Comparison of ENCODE assay signal across 29 cellular contexts in genomic region chr10:112161757-112162518, GRCh38.
"Had no signal": no experiment of that assay in that cellular context is flagged by ENCODE, and none has a peak within 500 bp of the region (broad histone marks: within the 10 kb centered on the region; RNA-seq: fewer than 3 reads in every experiment).

No MANE protein-coding gene starts in this region.

- H3K4me3 Mint-ChIP-seq: activated CD4-positive, alpha-beta memory T cell treated with anti-CD3 and anti-CD28 coated beads for 36 hours; activated CD4-positive, alpha-beta T cell treated with anti-CD3 and anti-CD28 coated beads for 36 hours; activated CD4-positive, alpha-beta T cell treated with anti-CD3 and anti-CD28 coated beads, Interleukin-2, amount 10 ng/mL, durations not matched to agents 24 days and 14 days; activated CD8-positive, alpha-beta T cell treated with anti-CD3 and anti-CD28 coated beads, Interleukin-2, amount 10 ng/mL, durations not matched to agents 7 days and 5 days; activated naive CD4-positive, alpha-beta T cell treated with anti-CD3 and anti-CD28 coated beads, Interleukin-2, amount 10 ng/mL, durations not matched to agents 7 days and 5 days; activated naive CD8-positive, alpha-beta T cell treated with anti-CD3 and anti-CD28 coated beads, Interleukin-2, amount 10 ng/mL, durations not matched to agents 7 days and 5 days; activated T-cell treated with anti-CD3 and anti-CD28 coated beads, Interleukin-2, amount 50 U/mL, for 24 hours; activated T-cell treated with anti-CD3 and anti-CD28 coated beads, Interleukin-2, amount 50 U/mL, for 72 hours; central memory CD8-positive, alpha-beta T cell; dendritic cell treated with granulocyte-macrophage colony-stimulating factor and Interleukin-4, amounts not matched to agents 40 ng/mL and 50 ng/mL, for 4 days had no signal

- H3K9me3 ChIP-seq: ascending aorta, esophagus muscularis mucosa, gastrocnemius medialis, heart left ventricle had no signal

- H3K27ac ChIP-seq: ascending aorta, brain microvascular endothelial cell, coronary artery, dorsolateral prefrontal cortex, esophagus muscularis mucosa, foreskin keratinocyte, gastrocnemius medialis, heart left ventricle had no signal

- H3K27ac Mint-ChIP-seq: activated CD4-positive, alpha-beta memory T cell treated with anti-CD3 and anti-CD28 coated beads for 36 hours; activated CD4-positive, alpha-beta T cell treated with anti-CD3 and anti-CD28 coated beads for 36 hours; activated CD4-positive, alpha-beta T cell treated with anti-CD3 and anti-CD28 coated beads, Interleukin-2, amount 10 ng/mL, durations not matched to agents 24 days and 14 days; activated CD8-positive, alpha-beta T cell treated with anti-CD3 and anti-CD28 coated beads, Interleukin-2, amount 10 ng/mL, durations not matched to agents 7 days and 5 days; activated naive CD4-positive, alpha-beta T cell treated with anti-CD3 and anti-CD28 coated beads, Interleukin-2, amount 10 ng/mL, durations not matched to agents 7 days and 5 days; activated naive CD8-positive, alpha-beta T cell treated with anti-CD3 and anti-CD28 coated beads, Interleukin-2, amount 10 ng/mL, durations not matched to agents 7 days and 5 days; activated T-cell treated with anti-CD3 and anti-CD28 coated beads, Interleukin-2, amount 50 U/mL, for 24 hours; activated T-cell treated with anti-CD3 and anti-CD28 coated beads, Interleukin-2, amount 50 U/mL, for 72 hours; dendritic cell treated with granulocyte-macrophage colony-stimulating factor and Interleukin-4, amounts not matched to agents 40 ng/mL and 50 ng/mL, for 4 days had no signal

- H3K27me3 ChIP-seq: ascending aorta, brain microvascular endothelial cell, dorsolateral prefrontal cortex, esophagus muscularis mucosa, foreskin keratinocyte, gastrocnemius medialis, heart left ventricle had no signal

- H3K4me3 ChIP-seq: ascending aorta, coronary artery, dorsolateral prefrontal cortex, esophagus muscularis mucosa, gastrocnemius medialis, heart left ventricle had no signal

- H3K9me3 Mint-ChIP-seq: activated CD4-positive, alpha-beta memory T cell treated with anti-CD3 and anti-CD28 coated beads for 36 hours; activated CD4-positive, alpha-beta T cell treated with anti-CD3 and anti-CD28 coated beads, Interleukin-2, amount 10 ng/mL, durations not matched to agents 24 days and 14 days; activated naive CD4-positive, alpha-beta T cell treated with anti-CD3 and anti-CD28 coated beads, Interleukin-2, amount 10 ng/mL, durations not matched to agents 7 days and 5 days; activated naive CD4-positive, alpha-beta T cell treated with anti-CD3 and anti-CD28 coated beads, Interleukin-2, amount 50 U/mL, for 72 hours; activated naive CD8-positive, alpha-beta T cell treated with anti-CD3 and anti-CD28 coated beads, Interleukin-2, amount 10 ng/mL, durations not matched to agents 7 days and 5 days; activated T-cell treated with anti-CD3 and anti-CD28 coated beads, Interleukin-2, amount 50 U/mL, for 24 hours; activated T-cell treated with anti-CD3 and anti-CD28 coated beads, Interleukin-2, amount 50 U/mL, for 72 hours; central memory CD8-positive, alpha-beta T cell had no signal

- DNase-seq: activated CD4-positive, alpha-beta memory T cell treated with anti-CD3 and anti-CD28 coated beads for 36 hours; activated CD4-positive, alpha-beta T cell treated with anti-CD3 and anti-CD28 coated beads for 36 hours; activated CD4-positive, alpha-beta T cell treated with anti-CD3 and anti-CD28 coated beads, Interleukin-2, amount 10 ng/mL, durations not matched to agents 24 days and 14 days; activated CD4-positive, CD25-positive, alpha-beta regulatory T cell; activated CD4-positive, CD25-positive, alpha-beta regulatory T cell treated with anti-CD3 and anti-CD28 coated beads, Interleukin-2, amount 50 U/mL, for 72 hours; activated CD8-positive, alpha-beta memory T cell treated with anti-CD3 and anti-CD28 coated beads, Interleukin-2, amount 50 U/mL, for 48 hours; activated CD8-positive, alpha-beta T cell treated with anti-CD3 and anti-CD28 coated beads, Interleukin-2, amount 10 ng/mL, durations not matched to agents 7 days and 5 days; activated gamma-delta T cell; activated naive CD4-positive, alpha-beta T cell; activated naive CD4-positive, alpha-beta T cell treated with anti-CD3 and anti-CD28 coated beads, Interleukin-2, amount 10 ng/mL, durations not matched to agents 7 days and 5 days; activated naive CD8-positive, alpha-beta T cell treated with anti-CD3 and anti-CD28 coated beads, Interleukin-2, amount 10 ng/mL, durations not matched to agents 7 days and 5 days; activated T-cell treated with anti-CD3 and anti-CD28 coated beads for 4 hours; activated T-cell treated with anti-CD3 and anti-CD28 coated beads, Interleukin-2, amount 50 U/mL, for 24 hours; activated T-cell treated with anti-CD3 and anti-CD28 coated beads, Interleukin-2, amount 50 U/mL, for 72 hours; brain microvascular endothelial cell; dorsolateral prefrontal cortex; effector memory CD4-positive, alpha-beta T cell; erythroblast; foreskin keratinocyte; gastrocnemius medialis; glutamatergic neuron; heart left ventricle; T-helper 2 cell had no signal

- H3K4me1 ChIP-seq: ascending aorta, esophagus muscularis mucosa, foreskin keratinocyte, gastrocnemius medialis, heart left ventricle had no signal

- H3K27me3 Mint-ChIP-seq: activated CD4-positive, alpha-beta memory T cell treated with anti-CD3 and anti-CD28 coated beads for 36 hours; activated CD4-positive, alpha-beta T cell treated with anti-CD3 and anti-CD28 coated beads for 36 hours; activated CD4-positive, alpha-beta T cell treated with anti-CD3 and anti-CD28 coated beads, Interleukin-2, amount 10 ng/mL, durations not matched to agents 24 days and 14 days; activated naive CD4-positive, alpha-beta T cell treated with anti-CD3 and anti-CD28 coated beads, Interleukin-2, amount 10 ng/mL, durations not matched to agents 7 days and 5 days; activated naive CD8-positive, alpha-beta T cell treated with anti-CD3 and anti-CD28 coated beads, Interleukin-2, amount 10 ng/mL, durations not matched to agents 7 days and 5 days; activated T-cell treated with anti-CD3 and anti-CD28 coated beads, Interleukin-2, amount 50 U/mL, for 24 hours; central memory CD8-positive, alpha-beta T cell; dendritic cell treated with granulocyte-macrophage colony-stimulating factor and Interleukin-4, amounts not matched to agents 40 ng/mL and 50 ng/mL, for 4 days had no signal

- ATAC-seq: activated CD4-positive, alpha-beta T cell treated with anti-CD3 and anti-CD28 coated beads for 36 hours; activated CD8-positive, alpha-beta T cell treated with anti-CD3 and anti-CD28 coated beads, Interleukin-2, amount 10 ng/mL, durations not matched to agents 7 days and 5 days; activated naive CD4-positive, alpha-beta T cell treated with anti-CD3 and anti-CD28 coated beads, Interleukin-2, amount 50 U/mL, for 72 hours; activated T-cell treated with anti-CD3 and anti-CD28 coated beads, Interleukin-2, amount 50 U/mL, for 72 hours; foreskin keratinocyte; gastrocnemius medialis; heart left ventricle had no signal

- H3K4me1 Mint-ChIP-seq: activated CD4-positive, alpha-beta T cell treated with anti-CD3 and anti-CD28 coated beads for 36 hours; activated CD4-positive, alpha-beta T cell treated with anti-CD3 and anti-CD28 coated beads, Interleukin-2, amount 10 ng/mL, durations not matched to agents 24 days and 14 days; activated naive CD4-positive, alpha-beta T cell treated with anti-CD3 and anti-CD28 coated beads, Interleukin-2, amount 10 ng/mL, durations not matched to agents 7 days and 5 days; activated naive CD8-positive, alpha-beta T cell treated with anti-CD3 and anti-CD28 coated beads, Interleukin-2, amount 10 ng/mL, durations not matched to agents 7 days and 5 days; central memory CD8-positive, alpha-beta T cell had no signal
